Comparison of ENCODE assay signal across 18 cellular contexts in the genomic region with DNA sequence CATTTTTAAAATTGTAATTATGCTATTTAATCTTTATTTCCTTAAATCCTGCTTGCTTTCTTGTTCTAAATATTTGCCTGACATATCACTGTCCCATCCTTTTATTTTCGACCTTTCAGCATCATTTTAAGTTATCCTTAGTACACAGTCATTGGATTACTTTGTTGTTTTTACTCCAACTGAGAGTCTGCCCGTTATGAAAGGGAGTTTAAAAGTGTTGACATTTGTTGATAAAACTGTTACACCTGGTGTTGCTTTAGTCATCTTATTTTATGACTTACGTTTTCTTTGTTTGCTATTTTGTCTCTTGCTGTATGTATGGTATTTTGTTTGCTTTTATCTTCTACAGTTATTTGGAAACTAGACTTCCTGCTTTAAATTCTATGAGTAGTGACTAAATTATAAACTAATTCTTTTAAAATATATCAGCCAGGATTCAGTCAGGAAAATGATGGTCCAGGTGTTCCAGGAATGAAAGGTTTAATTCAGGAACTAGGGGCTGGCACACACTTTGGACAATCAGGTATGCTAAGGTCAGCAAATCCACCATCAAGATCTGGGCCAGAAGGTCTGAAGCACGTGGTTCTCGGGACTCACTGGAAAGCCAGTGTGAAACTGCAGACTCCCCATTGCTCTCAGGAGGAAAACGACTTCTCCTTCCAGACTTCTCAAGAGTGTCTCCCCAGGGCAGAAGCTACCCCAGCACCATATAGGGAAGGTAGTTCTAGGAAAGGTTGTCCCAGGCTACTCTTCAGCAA.
"Had no signal": no experiment of that assay in that cellular context is flagged by ENCODE, and none has a peak within 500 bp of the region (broad histone marks: within the 10 kb centered on the region; RNA-seq: fewer than 3 reads in every experiment).

No MANE protein-coding gene starts in this region.

- H3K27me3 Mint-ChIP-seq: memory B cell, type B pancreatic cell had no signal

- H3K27ac ChIP-seq: breast epithelium, dorsolateral prefrontal cortex, esophagus squamous epithelium, prostate gland, sigmoid colon, WERI-Rb-1 had no signal

- H3K36me3 Mint-ChIP-seq: activated naive CD8-positive, alpha-beta T cell treated with anti-CD3 and anti-CD28 coated beads, Interleukin-2, amount 10 ng/mL, durations not matched to agents 7 days and 5 days; memory B cell; type B pancreatic cell had no signal

- H3K9me3 Mint-ChIP-seq: activated naive CD8-positive, alpha-beta T cell treated with anti-CD3 and anti-CD28 coated beads, Interleukin-2, amount 10 ng/mL, durations not matched to agents 7 days and 5 days; memory B cell; type B pancreatic cell had no signal

- DNase-seq: activated CD4-positive, alpha-beta T cell treated with anti-CD3 and anti-CD28 coated beads for 48 hours; activated CD8-positive, alpha-beta memory T cell treated with anti-CD3 and anti-CD28 coated beads, Interleukin-2, amount 50 U/mL, for 48 hours; activated CD8-positive, alpha-beta T cell treated with anti-CD3 and anti-CD28 coated beads, Interleukin-2, amount 10 ng/mL, durations not matched to agents 7 days and 5 days; activated naive CD8-positive, alpha-beta T cell treated with anti-CD3 and anti-CD28 coated beads, Interleukin-2, amount 10 ng/mL, durations not matched to agents 7 days and 5 days; anterior cingulate cortex; dorsolateral prefrontal cortex; esophagus squamous epithelium; foreskin fibroblast; head of caudate nucleus; sigmoid colon; stimulated activated naive CD4-positive, alpha-beta T cell treated with Interleukin-2 at 50 U/mL for 16 hours; WERI-Rb-1 had no signal

- H3K4me1 Mint-ChIP-seq: activated naive CD8-positive, alpha-beta T cell treated with anti-CD3 and anti-CD28 coated beads, Interleukin-2, amount 10 ng/mL, durations not matched to agents 7 days and 5 days; memory B cell; nephron had no signal

- H3K36me3 ChIP-seq: breast epithelium, esophagus squamous epithelium, prostate gland, sigmoid colon, WERI-Rb-1 had no signal

- H3K27ac Mint-ChIP-seq: activated CD8-positive, alpha-beta T cell treated with anti-CD3 and anti-CD28 coated beads, Interleukin-2, amount 10 ng/mL, durations not matched to agents 7 days and 5 days; activated naive CD8-positive, alpha-beta T cell treated with anti-CD3 and anti-CD28 coated beads, Interleukin-2, amount 10 ng/mL, durations not matched to agents 7 days and 5 days; memory B cell; nephron; type B pancreatic cell had no signal

- H3K9me3 ChIP-seq: breast epithelium, esophagus squamous epithelium, prostate gland, sigmoid colon had no signal

- ATAC-seq: activated CD8-positive, alpha-beta T cell treated with anti-CD3 and anti-CD28 coated beads, Interleukin-2, amount 10 ng/mL, durations not matched to agents 7 days and 5 days; left lobe of liver had no signal

- H3K27me3 ChIP-seq: breast epithelium, esophagus squamous epithelium, sigmoid colon had no signal

- H3K4me3 Mint-ChIP-seq: activated CD8-positive, alpha-beta T cell treated with anti-CD3 and anti-CD28 coated beads, Interleukin-2, amount 10 ng/mL, durations not matched to agents 7 days and 5 days; activated naive CD8-positive, alpha-beta T cell treated with anti-CD3 and anti-CD28 coated beads, Interleukin-2, amount 10 ng/mL, durations not matched to agents 7 days and 5 days; memory B cell; nephron; type B pancreatic cell had no signal

- H3K4me1 ChIP-seq: prostate gland, sigmoid colon had no signal

- H3K4me3 ChIP-seq: breast epithelium, dorsolateral prefrontal cortex, esophagus squamous epithelium, prostate gland, sigmoid colon had no signal
